Comparison of ENCODE assay signal across 30 cellular contexts in genomic region chr7:50952120-50952519, GRCh38.
"Had no signal": no experiment of that assay in that cellular context is flagged by ENCODE, and none has a peak within 500 bp of the region (broad histone marks: within the 10 kb centered on the region; RNA-seq: fewer than 3 reads in every experiment).

No MANE protein-coding gene starts in this region.

- H3K4me3 ChIP-seq: adrenal gland had no signal

- DNase-seq: activated B cell treated with CpG ODN at 0.5 μM for 24 hours; activated CD4-positive, alpha-beta memory T cell treated with anti-CD3 and anti-CD28 coated beads for 36 hours; activated CD4-positive, alpha-beta T cell treated with anti-CD3 and anti-CD28 coated beads for 4 hours; activated CD4-positive, alpha-beta T cell treated with anti-CD3 and anti-CD28 coated beads, Interleukin-2, amount 50 U/mL, for 1 hour; activated CD4-positive, alpha-beta T cell treated with anti-CD3 and anti-CD28 coated beads, Interleukin-2, amount 50 U/mL, for 4 hours; activated CD4-positive, CD25-positive, alpha-beta regulatory T cell treated with anti-CD3 and anti-CD28 coated beads, Interleukin-2, amount 50 U/mL, for 72 hours; activated CD8-positive, alpha-beta memory T cell treated with anti-CD3 and anti-CD28 coated beads, Interleukin-2, amount 50 U/mL, for 4 hours; activated CD8-positive, alpha-beta T cell treated with anti-CD3 and anti-CD28 coated beads for 36 hours; activated effector memory CD4-positive, alpha-beta T cell treated with anti-CD3 and anti-CD28 coated beads, Interleukin-2, amount 50 U/mL, for 16 hours; activated gamma-delta T cell treated with Interleukin-2 at 50 U/mL for 16 hours; activated naive CD4-positive, alpha-beta T cell; activated naive CD4-positive, alpha-beta T cell treated with anti-CD3 and anti-CD28 coated beads for 36 hours; activated naive CD4-positive, alpha-beta T cell treated with anti-CD3 and anti-CD28 coated beads, Interleukin-2, amount 50 U/mL, for 16 hours; activated naive CD8-positive, alpha-beta T cell treated with anti-CD3 and anti-CD28 coated beads for 36 hours; activated T-cell treated with anti-CD3 and anti-CD28 coated beads for 4 hours; activated T-cell treated with anti-CD3 and anti-CD28 coated beads, Interleukin-2, amount 50 U/mL, for 1 hour; activated T-cell treated with anti-CD3 and anti-CD28 coated beads, Interleukin-2, amount 50 U/mL, for 4 hours; activated T-cell treated with anti-CD3 and anti-CD28 coated beads, Interleukin-2, amount 50 U/mL, for 72 hours; adrenal gland; amniotic stem cell; aorta; central memory CD4-positive, alpha-beta T cell; T-helper 1 cell; T-helper 2 cell; T-helper 9 cell had no signal

- H3K27me3 ChIP-seq: adrenal gland had no signal

- FAIRE-seq: astrocyte, TTC549 had no signal

- H3K9me3 ChIP-seq: adrenal gland had no signal

- H3K27ac ChIP-seq: adrenal gland, VCaP had no signal

- H3K4me1 ChIP-seq: adrenal gland had no signal

- H3K36me3 ChIP-seq: adrenal gland had no signal

- ATAC-seq: activated CD8-positive, alpha-beta T cell treated with anti-CD3 and anti-CD28 coated beads for 36 hours; activated naive CD4-positive, alpha-beta T cell treated with anti-CD3 and anti-CD28 coated beads, Interleukin-2, amount 50 U/mL, for 72 hours; activated T-cell treated with anti-CD3 and anti-CD28 coated beads, Interleukin-2, amount 50 U/mL, for 4 hours; activated T-cell treated with anti-CD3 and anti-CD28 coated beads, Interleukin-2, amount 50 U/mL, for 72 hours; activated T-helper 17 cell treated with anti-CD3 and anti-CD28 coated beads, Interleukin-2, amount 50 U/mL, for 72 hours had no signal
